Comparison of ENCODE assay signal across 11 cellular contexts in genomic region chr16:54479546-54479945, GRCh38.
"Had no signal": no experiment of that assay in that cellular context is flagged by ENCODE, and none has a peak within 500 bp of the region (broad histone marks: within the 10 kb centered on the region; RNA-seq: fewer than 3 reads in every experiment).

No MANE protein-coding gene starts in this region.

- H3K36me3 ChIP-seq: HAP-1 had no signal

- H3K4me3 ChIP-seq: GM23248, GM23338, HAP-1 had no signal

- H3K4me2 ChIP-seq: GM23338 had no signal

- H3K9ac ChIP-seq: GM23248 had no signal

- H3K27ac ChIP-seq: GM23248 had no signal

- H3K9me3 ChIP-seq: HAP-1 had no signal

- H3K4me1 ChIP-seq: HAP-1 had no signal

- H2AFZ ChIP-seq: GM23248, GM23338 had no signal

- FAIRE-seq: H1, H54 had no signal

- ATAC-seq: GM23338, HCT116 had no signal

- DNase-seq: GM23248, GOT3, H7, H9, HCEC 1CT, HFFc6 had no signal
